In the genomic region with DNA sequence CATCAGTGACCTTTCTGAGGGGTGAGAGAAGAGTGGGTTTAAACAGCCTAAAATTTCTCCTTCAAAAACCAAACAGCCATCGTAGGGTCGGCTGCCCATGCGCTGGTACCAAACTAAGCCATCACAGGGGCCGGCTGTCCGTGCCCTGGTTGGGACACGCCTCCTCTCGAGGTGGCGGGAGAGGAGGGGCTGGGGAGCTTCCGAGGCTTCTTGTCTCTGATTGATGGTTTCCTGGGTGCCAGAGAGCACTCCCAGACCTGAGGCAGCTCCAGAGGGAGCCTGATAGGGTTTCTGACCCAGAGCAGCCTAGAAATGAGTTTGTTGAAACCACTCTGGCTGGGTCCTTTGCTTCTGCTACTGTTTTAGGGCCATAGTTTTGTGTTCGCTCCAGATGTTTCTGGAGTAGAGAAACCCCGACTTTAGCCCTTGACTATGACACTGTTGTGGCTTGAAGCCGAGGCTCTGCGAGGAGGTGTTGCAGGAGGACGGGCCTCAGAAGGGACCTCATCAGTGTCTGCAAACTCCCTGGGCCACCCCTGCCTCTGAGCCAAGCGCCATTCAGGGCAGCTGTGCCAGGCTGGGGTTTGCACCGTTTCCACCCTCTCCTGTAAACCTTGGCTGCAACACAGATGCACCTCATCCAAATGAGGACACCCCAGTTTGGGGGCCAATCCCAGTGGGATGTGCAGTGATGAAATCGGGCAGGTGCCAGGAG, we compare ENCODE assay signal across 1 cellular context.
TF ChIP-seq lines count a peak whose summit lies in the region.

No MANE protein-coding gene starts in this region.

TF ChIP-seq in GM12878, 131 proteins besides CTCF, POLR2A, EP300 and RAD21:
- TF ChIP-seq FOXM1 (IDR thresholded peaks at IDR 0.05; ENCODE audit: low read depth, low read length) (no peak), BCL11A (IDR thresholded peaks at IDR 0.05; ENCODE audit: low read depth, low read length) (no peak), SIX5 (IDR thresholded peaks at IDR 0.05; ENCODE audit: low read depth, low read length, severe bottlenecking) (no peak), POLR2AphosphoS2 (IDR thresholded peaks at IDR 0.05; ENCODE audit: low read depth, low read length) (no peak)
